Comparison of ENCODE assay signal across 1 cellular context in genomic region chr22:24409707-24410106, GRCh38.
A peak's percentile ranks its signal among the peaks of the same experiment; 100 is the strongest.
TF ChIP-seq lines count a peak whose summit lies in the region.

No MANE protein-coding gene starts in this region.

TF ChIP-seq in IMR-90, 13 proteins besides CTCF, POLR2A, EP300 and RAD21:
- TF ChIP-seq ELK1 (IDR thresholded peaks at IDR 0.05; ENCODE audit: borderline replicate concordance, low read depth, low read length) (no peak), MAFK (IDR thresholded peaks at IDR 0.05; ENCODE audit: low read depth, low read length) (no peak), USF2 (IDR thresholded peaks at IDR 0.05; ENCODE audit: low read depth, low read length) (no peak), SMC3 (IDR thresholded peaks at IDR 0.05; ENCODE audit: low read depth, low read length) (no peak), MAZ (IDR thresholded peaks at IDR 0.05; ENCODE audit: borderline replicate concordance, low read depth, low read length) (no peak), CEBPB (IDR thresholded peaks at IDR 0.05; ENCODE audit: low read depth, low read length) (peak; percentile 57), RCOR1 (IDR thresholded peaks at IDR 0.05; ENCODE audit: insufficient replicate concordance, low read length) (no peak)
